In genomic region chr11:120337896-120338840, GRCh38 we compare ENCODE assay signal across 8 cellular contexts. TPM values are rescaled to one million over a fixed set of nuclear protein-coding genes. Genes with fewer than 3 reads are reported as not detected.
DNase-seq lines count a peak whose midpoint lies in the region; ATAC-seq and TF ChIP-seq lines count a peak whose summit lies in the region.

No MANE protein-coding gene starts in this region.

- H3K9me3 ChIP-seq in T-helper 17 cell (ENCODE audit: control insufficient read depth, low read length, poor library complexity, severe bottlenecking): peaks cover 10% of the 10 kb centered on the region
- H3K9me3 ChIP-seq in skeletal muscle satellite cell (replicated peaks; ENCODE audit: low read length): no peaks in the 10 kb centered on the region

- TF ChIP-seq CTCF in fibroblast of pulmonary artery (IDR thresholded peaks at IDR 0.05; ENCODE audit: low read length, missing control alignments) (no peak), GM10266 (IDR thresholded peaks at IDR 0.05; ENCODE audit: control insufficient read depth, insufficient read depth, low read depth, missing control alignments) (no peak)

- DNase-seq in activated T-cell treated with anti-CD3 and anti-CD28 coated beads, Interleukin-2, amount 50 U/mL, for 4 hours: no peak
- no peak for DNase-seq in activated T-cell treated with anti-CD3 and anti-CD28 coated beads, Interleukin-2, amount 50 U/mL, for 48 hours
- DNase-seq in T-helper 17 cell (no peak), fibroblast of pulmonary artery (ENCODE audit: low read depth) (peak; percentile 40), D341Med (ENCODE audit: low spot score) (no peak), GM10266 (ENCODE audit: extremely low spot score) (no peak)
- no peak for DNase-seq in central memory CD4-positive, alpha-beta T cell

- peak overlapping the region; percentile 96 for H3K4me3 ChIP-seq in fibroblast of pulmonary artery (replicated peaks; ENCODE audit: low read depth, low read length)
- H3K4me3 ChIP-seq in skeletal muscle satellite cell (ENCODE audit: low read length): peak overlapping the region; percentile 96

- H3K36me3 Mint-ChIP-seq in activated T-cell treated with anti-CD3 and anti-CD28 coated beads, Interleukin-2, amount 50 U/mL, for 4 hours (ENCODE audit: insufficient read depth): no peaks in the 10 kb centered on the region
- H3K36me3 Mint-ChIP-seq in T-helper 17 cell (ENCODE audit: low read depth): no peaks in the 10 kb centered on the region

- H3K36me3 ChIP-seq in skeletal muscle satellite cell (ENCODE audit: insufficient read depth, low read length): no peaks in the 10 kb centered on the region

- H3K9ac ChIP-seq in skeletal muscle satellite cell (ENCODE audit: low read depth, low read length): peak overlapping the region; percentile 94

- H3K4me3 Mint-ChIP-seq in activated T-cell treated with anti-CD3 and anti-CD28 coated beads, Interleukin-2, amount 50 U/mL, for 4 hours: peak overlapping the region; percentile 90
- peak overlapping the region; percentile 93 for H3K4me3 Mint-ChIP-seq in T-helper 17 cell

- peaks cover 4% of the 10 kb centered on the region for H3K9me3 Mint-ChIP-seq in activated T-cell treated with anti-CD3 and anti-CD28 coated beads, Interleukin-2, amount 50 U/mL, for 4 hours

- H3K27me3 Mint-ChIP-seq in activated T-cell treated with anti-CD3 and anti-CD28 coated beads, Interleukin-2, amount 50 U/mL, for 4 hours (ENCODE audit: low read depth): peaks cover 52% of the 10 kb centered on the region
- H3K27me3 Mint-ChIP-seq in T-helper 17 cell: peaks cover 41% of the 10 kb centered on the region

- no peaks in the 10 kb centered on the region for H3K27me3 ChIP-seq in skeletal muscle satellite cell (ENCODE audit: control insufficient read depth, insufficient read depth, low read length)

- ATAC-seq in activated T-cell treated with anti-CD3 and anti-CD28 coated beads, Interleukin-2, amount 50 U/mL, for 4 hours: no peak
- ATAC-seq in T-helper 17 cell: no peak

- H3K4me1 ChIP-seq in skeletal muscle satellite cell (ENCODE audit: control insufficient read depth, insufficient read depth, low read length): peaks cover 33% of the 10 kb centered on the region

- H3K27ac Mint-ChIP-seq in T-helper 17 cell: no peak overlapping the region

- peaks cover 36% of the 10 kb centered on the region for H3K4me1 Mint-ChIP-seq in activated T-cell treated with anti-CD3 and anti-CD28 coated beads, Interleukin-2, amount 50 U/mL, for 4 hours (ENCODE audit: low read depth)
- H3K4me1 Mint-ChIP-seq in T-helper 17 cell: peaks cover 24% of the 10 kb centered on the region

- peak overlapping the region; percentile 82 for H3K4me2 ChIP-seq in skeletal muscle satellite cell (ENCODE audit: low read length)

RNA-seq across cellular contexts. Expression of gene ARHGEF12, which starts 2.0 kb away (rescaled TPM):
- 10 to 100 TPM; 15.7 to 19.9 (median 18.7) TPM for total RNA-seq in activated T-cell treated with anti-CD3 and anti-CD28 coated beads, Interleukin-2, amount 50 U/mL, for 4 hours
- 10 to 100 TPM; 12.9 to 31.3 TPM for total RNA-seq in T-helper 17 cell
- 43.0 and 53.2 TPM in 2 replicates for total RNA-seq in skeletal muscle satellite cell (2012; rRNA removed)

RNA-seq across cellular contexts. Expression of gene TLCD5, which starts 13.1 kb away (rescaled TPM):
- total RNA-seq in activated T-cell treated with anti-CD3 and anti-CD28 coated beads, Interleukin-2, amount 50 U/mL, for 4 hours: under 1 TPM; 0.23 to 0.43 (median 0.26) TPM
- under 1 TPM; 0.10 to 0.32 TPM for total RNA-seq in T-helper 17 cell
- total RNA-seq in skeletal muscle satellite cell (2012; rRNA removed): 7.0 and 7.4 TPM in 2 replicates
